Comparison of ENCODE assay signal across 27 cellular contexts in genomic region chr17:8100149-8100548, GRCh38. TPM values are rescaled to one million over a fixed set of nuclear protein-coding genes. Genes with fewer than 3 reads are reported as not detected.
"Had no signal": no experiment of that assay in that cellular context is flagged by ENCODE, and none has a peak within 500 bp of the region (broad histone marks: within the 10 kb centered on the region; RNA-seq: fewer than 3 reads in every experiment).

No MANE protein-coding gene starts in this region.

- H3K9me3 ChIP-seq: ascending aorta, MG63, SJCRH30 had no signal

- DNase-seq: activated CD4-positive, alpha-beta T cell treated with anti-CD3 and anti-CD28 coated beads, Interleukin-2, amount 10 ng/mL, durations not matched to agents 24 days and 14 days; activated CD4-positive, alpha-beta T cell treated with anti-CD3 and anti-CD28 coated beads, Interleukin-2, amount 50 U/mL, for 4 hours; activated CD8-positive, alpha-beta T cell treated with anti-CD3 and anti-CD28 coated beads for 36 hours; activated effector memory CD4-positive, alpha-beta T cell treated with anti-CD3 and anti-CD28 coated beads, Interleukin-2, amount 50 U/mL, for 16 hours; activated naive CD4-positive, alpha-beta T cell; activated naive CD8-positive, alpha-beta T cell treated with anti-CD3 and anti-CD28 coated beads, Interleukin-2, amount 10 ng/mL, durations not matched to agents 7 days and 5 days; activated T-cell treated with anti-CD3 and anti-CD28 coated beads, Interleukin-2, amount 50 U/mL, for 1 hour; activated T-cell treated with anti-CD3 and anti-CD28 coated beads, Interleukin-2, amount 50 U/mL, for 72 hours; amygdala; Karpas-422; MG63; MV-4-11; NCI-H1092; NCI-H1436 treated with DMSO at 0.1 percent for 48 hours; NCI-H1694 treated with DMSO at 0.1 percent for 48 hours; NCI-H2029; NCI-H345; NCI-H524 treated with DMSO at 0.1 percent for 48 hours; NCI-H748 treated with DMSO at 0.1 percent for 48 hours; NK-92 treated with Interleukin-12 subunit alpha and Interleukin-12 subunit beta, amount 100 ng/mL, for 24 hours; SHP77; SJCRH30 had no signal

- H3K4me1 ChIP-seq: ascending aorta, SJCRH30 had no signal

- H3K27me3 ChIP-seq: ascending aorta had no signal

- H3K36me3 ChIP-seq: ascending aorta, cardiac muscle cell, MG63, SJCRH30 had no signal

- H3K27ac ChIP-seq: ascending aorta, cardiac muscle cell, SJCRH30, SK-N-MC had no signal

- ATAC-seq: activated CD8-positive, alpha-beta T cell treated with anti-CD3 and anti-CD28 coated beads for 36 hours; activated T-cell treated with anti-CD3 and anti-CD28 coated beads, Interleukin-2, amount 50 U/mL, for 72 hours; activated T-helper 17 cell treated with anti-CD3 and anti-CD28 coated beads, Interleukin-2, amount 50 U/mL, for 72 hours had no signal

- H3K4me3 ChIP-seq: ascending aorta, cardiac muscle cell, MG63, SJCRH30, SK-N-MC had no signal

RNA-seq across cellular contexts. Expression of gene ALOX12B, which starts 12.6 kb away (rescaled TPM):
- total RNA-seq: ascending aorta, SJCRH30 had no signal

RNA-seq across cellular contexts. Expression of gene ALOXE3, which starts 18.2 kb away (rescaled TPM):
- total RNA-seq: activated CD4-positive, alpha-beta T cell treated with anti-CD3 and anti-CD28 coated beads, Interleukin-2, amount 10 ng/mL, durations not matched to agents 24 days and 14 days; activated naive CD8-positive, alpha-beta T cell treated with anti-CD3 and anti-CD28 coated beads, Interleukin-2, amount 10 ng/mL, durations not matched to agents 7 days and 5 days; activated T-cell treated with anti-CD3 and anti-CD28 coated beads, Interleukin-2, amount 50 U/mL, for 72 hours; ascending aorta; cardiac muscle cell; NCI-H460; SJCRH30 had no signal

RNA-seq across cellular contexts. Expression of gene HES7, which starts 23.8 kb away (rescaled TPM):
- total RNA-seq: ascending aorta had no signal
